In genomic region chr12:129096184-129096583, GRCh38 we compare ENCODE assay signal across 22 cellular contexts.
"Had no signal": no experiment of that assay in that cellular context is flagged by ENCODE, and none has a peak within 500 bp of the region (broad histone marks: within the 10 kb centered on the region; RNA-seq: fewer than 3 reads in every experiment).

No MANE protein-coding gene starts in this region.

- H3K4me2 ChIP-seq: hepatocyte had no signal

- H3K27me3 Mint-ChIP-seq: memory B cell had no signal

- H3K4me3 Mint-ChIP-seq: immature natural killer cell, memory B cell, mesothelial cell of epicardium, naive B cell had no signal

- H3K79me2 ChIP-seq: hepatocyte had no signal

- ATAC-seq: heart right ventricle, left cardiac atrium, left colon, left lobe of liver, left lung, left ventricle myocardium superior, lower lobe of right lung, mucosa of descending colon had no signal

- H3K27ac ChIP-seq: heart right ventricle, hepatocyte, left lung, left ventricle myocardium inferior, lower lobe of right lung had no signal

- H3K36me3 Mint-ChIP-seq: immature natural killer cell, memory B cell, mesothelial cell of epicardium, naive B cell had no signal

- H3K9me3 ChIP-seq: lower lobe of right lung had no signal

- H3K36me3 ChIP-seq: heart right ventricle, left lung, left ventricle myocardium inferior, lower lobe of right lung had no signal

- H3K4me1 Mint-ChIP-seq: immature natural killer cell, memory B cell, mesothelial cell of epicardium, naive B cell had no signal

- H2AFZ ChIP-seq: hepatocyte had no signal

- H3K9me3 Mint-ChIP-seq: immature natural killer cell, memory B cell had no signal

- H3K4me1 ChIP-seq: heart right ventricle, left lung, left ventricle myocardium inferior, lower lobe of right lung had no signal

- DNase-seq: heart right ventricle, hippocampal formation, hypothalamus, immature natural killer cell, kidney, kidney glomerular epithelial cell, left cardiac atrium, left colon, left lung, left ventricle myocardium inferior, left ventricle myocardium superior, lower lobe of right lung, mammary epithelial cell, mesenchymal stem cell, mesendoderm, mucosa of descending colon, naive B cell had no signal

- H3K27me3 ChIP-seq: heart right ventricle, hepatocyte, left lung had no signal

- H3K4me3 ChIP-seq: heart right ventricle, hepatocyte, left lung, left ventricle myocardium inferior, lower lobe of right lung, lung, mucosa of descending colon had no signal

- H3K27ac Mint-ChIP-seq: immature natural killer cell, memory B cell, mesothelial cell of epicardium, naive B cell had no signal
